In genomic region chr15:90845201-90845949, GRCh38 we compare ENCODE assay signal across 8 cellular contexts. TPM values are rescaled to one million over a fixed set of nuclear protein-coding genes. Genes with fewer than 3 reads are reported as not detected.
DNase-seq lines count a peak whose midpoint lies in the region; ATAC-seq and TF ChIP-seq lines count a peak whose summit lies in the region.

No MANE protein-coding gene starts in this region.

- H3K4me1 Mint-ChIP-seq in CD14-positive monocyte = peaks cover 41% of the 10 kb centered on the region

- peaks cover 26 to 66% of the 10 kb centered on the region in 2 donors for H3K36me3 Mint-ChIP-seq in CD14-positive monocyte

- no peak for TF ChIP-seq POLR2A in Peyer's patch (IDR thresholded peaks at IDR 0.05)

- H3K9me3 Mint-ChIP-seq in CD14-positive monocyte = peaks cover 0 to 3% (median 0%) of the 10 kb centered on the region in 7 donors

- ATAC-seq in GM18870 (IDR thresholded peaks at IDR 0.05; ENCODE audit: unreplicated experiment) = peak; percentile 86
- ATAC-seq in HG03064 (IDR thresholded peaks at IDR 0.05; ENCODE audit: low read depth, unreplicated experiment) = peak; percentile 88

- H3K36me3 ChIP-seq in Peyer's patch = no peaks in the 10 kb centered on the region
- H3K36me3 ChIP-seq in smooth muscle cell (ENCODE audit: low read depth) = no peaks in the 10 kb centered on the region

- H3F3A ChIP-seq in smooth muscle cell (ENCODE audit: low read depth) = peaks cover 4% of the 10 kb centered on the region

- TF ChIP-seq CTCF in CD14-positive monocyte (IDR thresholded peaks at IDR 0.05) (no peak), Peyer's patch (IDR thresholded peaks at IDR 0.05) (no peak), smooth muscle cell (IDR thresholded peaks at IDR 0.05; ENCODE audit: borderline replicate concordance, insufficient read depth, poor library complexity, severe bottlenecking) (no peak)

- intact Hi-C loops in CD14-positive monocyte (cut with micrococcal nuclease) = no loop called here

- H3K79me2 ChIP-seq in smooth muscle cell (ENCODE audit: low read depth) = no peaks in the 10 kb centered on the region

- 43% methylated on average over 9 of the region's 9 CpGs for WGBS in smooth muscle cell (ENCODE audit: low lambda C conversion rate)

- H3K4me1 ChIP-seq in Peyer's patch (no peaks in the 10 kb centered on the region), smooth muscle cell (ENCODE audit: low read depth) (peaks cover 4% of the 10 kb centered on the region)

- H3K9me3 ChIP-seq in Peyer's patch = no peaks in the 10 kb centered on the region
- no peaks in the 10 kb centered on the region for H3K9me3 ChIP-seq in smooth muscle cell (replicated peaks; ENCODE audit: low read depth)

- H3K27me3 Mint-ChIP-seq in CD14-positive monocyte (ENCODE audit: low read depth in 3 of 3) = peaks cover 0 to 3% (median 3%) of the 10 kb centered on the region in 3 donors

- peak overlapping the region; percentile 16 for H3K9ac ChIP-seq in smooth muscle cell (ENCODE audit: low read depth)

- DNase-seq in CD14-positive monocyte (ENCODE audit: low spot score) = peak; percentile 90
- peak in 2 of 3 donors; percentile 45 to 80 for DNase-seq in Peyer's patch
- DNase-seq in dermis blood vessel endothelial cell = peak; percentile 48
- DNase-seq in smooth muscle cell (lab: John Stamatoyannopoulos, UW; ENCODE audit: unreplicated experiment) = peak; percentile 35
- no peak for DNase-seq in central memory CD4-positive, alpha-beta T cell
- DNase-seq in NCI-H82 treated with DMSO at 0.1 percent for 48 hours (lab: John Stamatoyannopoulos, UW; ENCODE audit: unreplicated experiment) = no peak

- H2AFZ ChIP-seq in smooth muscle cell (ENCODE audit: low read depth) = no peak overlapping the region

- peak overlapping the region; percentile 93 to 98 (median 96) for H3K27ac Mint-ChIP-seq in CD14-positive monocyte

- no peak overlapping the region for H3K4me3 ChIP-seq in Peyer's patch
- H3K4me3 ChIP-seq in smooth muscle cell = no peak overlapping the region

- H3K27ac ChIP-seq in Peyer's patch (peak overlapping the region in 1 of 4 donors; percentile 44), smooth muscle cell (ENCODE audit: low read depth) (peak overlapping the region; percentile 74)

- no peaks in the 10 kb centered on the region for H4K20me1 ChIP-seq in smooth muscle cell (ENCODE audit: low read depth)

- no peak overlapping the region for H3K4me2 ChIP-seq in smooth muscle cell

- H3K27me3 ChIP-seq in Peyer's patch (no peaks in the 10 kb centered on the region), smooth muscle cell (ENCODE audit: low read depth) (no peaks in the 10 kb centered on the region)

- peak overlapping the region in 1 of 2 donors; percentile 51 for H3K4me3 Mint-ChIP-seq in CD14-positive monocyte

RNA-seq across cellular contexts. Expression of gene FURIN, which starts 23.0 kb away (rescaled TPM):
- polyA plus RNA-seq in CD14-positive monocyte (10 to 100 TPM in 1 of 2 donors, 1 to 10 TPM in 1; 6.5 to 14.3 TPM), smooth muscle cell (113 and 121 TPM in 2 replicates)
- total RNA-seq in Peyer's patch (10 to 100 TPM; 53.6 to 76.7 (median 70.1) TPM), dermis blood vessel endothelial cell (67.2 and 136 TPM in 2 replicates), smooth muscle cell (52.5 and 66.0 TPM in 2 replicates)

RNA-seq across cellular contexts. Expression of gene FES, which starts 38.9 kb away (rescaled TPM):
- polyA plus RNA-seq in CD14-positive monocyte (100 to 1,000 TPM; 140 to 157 TPM), smooth muscle cell (6.2 and 8.2 TPM in 2 replicates)
- total RNA-seq in Peyer's patch (10 to 100 TPM in 3 of 4 donors, 1 to 10 TPM in 1; 4.7 to 37.1 (median 20.5) TPM), dermis blood vessel endothelial cell (110 and 134 TPM in 2 replicates), smooth muscle cell (4.9 and 6.3 TPM in 2 replicates)

RNA-seq across cellular contexts. Expression of gene MAN2A2, which starts 57.7 kb away (rescaled TPM):
- polyA plus RNA-seq in CD14-positive monocyte (1 to 10 TPM; 6.6 to 7.3 TPM), smooth muscle cell (9.7 and 15.3 TPM in 2 replicates)
- total RNA-seq in Peyer's patch (100 to 1,000 TPM in 3 of 4 donors, 10 to 100 TPM in 1; 76.2 to 188 (median 141) TPM), dermis blood vessel endothelial cell (23.1 and 38.7 TPM in 2 replicates), smooth muscle cell (7.1 and 11.0 TPM in 2 replicates)

Comparison
In these comparisons a context has a peak if more than half of its experiments do, and no peak if none do; other contexts are left out.
1. DNase-seq: peak in CD14-positive monocyte (single experiment), Peyer's patch (2 of 3), dermis blood vessel endothelial cell (single experiment) and smooth muscle cell (single experiment); none in central memory CD4-positive, alpha-beta T cell (single experiment) and NCI-H82 treated with DMSO at 0.1 percent for 48 hours (single experiment).